31 cellular contexts compared by ENCODE assay signal in the genomic region with DNA sequence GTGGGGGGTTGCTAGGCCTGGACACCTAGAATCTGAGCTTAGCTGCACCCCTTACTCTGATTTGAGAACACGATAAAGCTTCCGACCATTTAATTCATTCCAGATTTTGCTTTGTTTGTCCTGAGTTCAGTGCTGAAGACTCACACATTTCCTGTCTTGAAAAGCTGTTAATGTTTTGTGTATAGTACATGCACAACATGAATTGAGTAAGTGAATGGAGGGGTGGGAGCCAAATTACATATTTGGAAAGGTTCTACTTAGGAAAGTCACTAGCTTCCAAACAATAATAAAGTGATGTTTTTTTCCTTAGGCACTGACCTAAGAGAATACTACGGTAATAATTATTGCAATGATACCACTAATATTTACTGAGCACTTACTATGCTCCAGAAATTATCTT.
"Had no signal": no experiment of that assay in that cellular context is flagged by ENCODE, and none has a peak within 500 bp of the region (broad histone marks: within the 10 kb centered on the region; RNA-seq: fewer than 3 reads in every experiment).

No MANE protein-coding gene starts in this region.

- H3K27ac ChIP-seq: adrenal gland, body of pancreas, epithelial cell of prostate, esophagus squamous epithelium, heart left ventricle, WERI-Rb-1 had no signal

- H3K4me3 Mint-ChIP-seq: activated B cell treated with CpG ODN at 0.5 μM for 24 hours; activated CD4-positive, alpha-beta memory T cell treated with anti-CD3 and anti-CD28 coated beads for 36 hours; activated CD4-positive, alpha-beta T cell treated with anti-CD3 and anti-CD28 coated beads, Interleukin-2, amount 10 ng/mL, durations not matched to agents 24 days and 14 days; activated CD8-positive, alpha-beta memory T cell treated with anti-CD3 and anti-CD28 coated beads, Interleukin-2, amount 10 ng/mL, durations not matched to agents 7 days and 5 days; activated CD8-positive, alpha-beta T cell treated with anti-CD3 and anti-CD28 coated beads, Interleukin-2, amount 10 ng/mL, durations not matched to agents 7 days and 5 days; activated naive CD4-positive, alpha-beta T cell treated with anti-CD3 and anti-CD28 coated beads for 36 hours; activated naive CD4-positive, alpha-beta T cell treated with anti-CD3 and anti-CD28 coated beads, Interleukin-2, amount 50 U/mL, for 24 hours; activated naive CD8-positive, alpha-beta T cell treated with anti-CD3 and anti-CD28 coated beads for 36 hours; activated naive CD8-positive, alpha-beta T cell treated with anti-CD3 and anti-CD28 coated beads, Interleukin-2, amount 50 U/mL, for 24 hours; activated T-helper 1 cell treated with anti-CD3 and anti-CD28 coated beads, Interleukin-12 subunit alpha, Interleukin-12 subunit beta, Interleukin-2, Interleukin-4 antibody, amounts not matched to agents 30 ng/mL and 10 ng/mL and 1 ng/mL, durations not matched to agents 14 hours and 24 hours and 36 hours; T-helper 17 cell; T-helper 2 cell treated with Interferon-gamma antibody and Interleukin-4, amounts not matched to agents 5 μg/mL and 100 μg/mL, for 36 hours had no signal

- H3K27me3 Mint-ChIP-seq: activated B cell treated with CpG ODN at 0.5 μM for 24 hours; activated CD4-positive, alpha-beta memory T cell treated with anti-CD3 and anti-CD28 coated beads for 36 hours; activated CD8-positive, alpha-beta memory T cell treated with anti-CD3 and anti-CD28 coated beads, Interleukin-2, amount 10 ng/mL, durations not matched to agents 7 days and 5 days; T-helper 17 cell had no signal

- H3K36me3 Mint-ChIP-seq: activated CD4-positive, alpha-beta memory T cell treated with anti-CD3 and anti-CD28 coated beads for 36 hours; activated CD8-positive, alpha-beta memory T cell treated with anti-CD3 and anti-CD28 coated beads, Interleukin-2, amount 10 ng/mL, durations not matched to agents 7 days and 5 days; activated naive CD4-positive, alpha-beta T cell treated with anti-CD3 and anti-CD28 coated beads, Interleukin-2, amount 50 U/mL, for 24 hours; activated naive CD8-positive, alpha-beta T cell treated with anti-CD3 and anti-CD28 coated beads for 36 hours had no signal

- H3K27ac Mint-ChIP-seq: activated B cell treated with CpG ODN at 0.5 μM for 24 hours; activated CD4-positive, alpha-beta memory T cell treated with anti-CD3 and anti-CD28 coated beads for 36 hours; activated CD4-positive, alpha-beta T cell treated with anti-CD3 and anti-CD28 coated beads, Interleukin-2, amount 10 ng/mL, durations not matched to agents 24 days and 14 days; activated CD8-positive, alpha-beta memory T cell treated with anti-CD3 and anti-CD28 coated beads, Interleukin-2, amount 10 ng/mL, durations not matched to agents 7 days and 5 days; activated CD8-positive, alpha-beta T cell treated with anti-CD3 and anti-CD28 coated beads, Interleukin-2, amount 10 ng/mL, durations not matched to agents 7 days and 5 days; activated naive CD4-positive, alpha-beta T cell treated with anti-CD3 and anti-CD28 coated beads for 36 hours; activated naive CD4-positive, alpha-beta T cell treated with anti-CD3 and anti-CD28 coated beads, Interleukin-2, amount 50 U/mL, for 24 hours; activated naive CD8-positive, alpha-beta T cell treated with anti-CD3 and anti-CD28 coated beads for 36 hours; activated naive CD8-positive, alpha-beta T cell treated with anti-CD3 and anti-CD28 coated beads, Interleukin-2, amount 50 U/mL, for 24 hours; activated T-helper 1 cell treated with anti-CD3 and anti-CD28 coated beads, Interleukin-12 subunit alpha, Interleukin-12 subunit beta, Interleukin-2, Interleukin-4 antibody, amounts not matched to agents 30 ng/mL and 10 ng/mL and 1 ng/mL, durations not matched to agents 14 hours and 24 hours and 36 hours; activated T-helper 2 cell treated with anti-CD3 and anti-CD28 coated beads, Interferon-gamma antibody, Interleukin-2, Interleukin-4, amounts not matched to agents 10 μg/mL and 5 μg/mL and 100 μg/mL, durations not matched to agents 14 hours and 24 hours and 36 hours; T-helper 17 cell; T-helper 2 cell treated with Interferon-gamma antibody and Interleukin-4, amounts not matched to agents 5 μg/mL and 100 μg/mL, for 36 hours had no signal

- H3K4me1 Mint-ChIP-seq: activated B cell treated with CpG ODN at 0.5 μM for 24 hours; activated CD4-positive, alpha-beta T cell treated with anti-CD3 and anti-CD28 coated beads, Interleukin-2, amount 10 ng/mL, durations not matched to agents 24 days and 14 days; activated CD8-positive, alpha-beta memory T cell treated with anti-CD3 and anti-CD28 coated beads, Interleukin-2, amount 10 ng/mL, durations not matched to agents 7 days and 5 days; activated naive CD4-positive, alpha-beta T cell treated with anti-CD3 and anti-CD28 coated beads, Interleukin-2, amount 50 U/mL, for 24 hours; activated naive CD8-positive, alpha-beta T cell treated with anti-CD3 and anti-CD28 coated beads for 36 hours; activated naive CD8-positive, alpha-beta T cell treated with anti-CD3 and anti-CD28 coated beads, Interleukin-2, amount 50 U/mL, for 24 hours; T-helper 17 cell had no signal

- H3K4me1 ChIP-seq: adrenal gland, body of pancreas, esophagus squamous epithelium, heart left ventricle had no signal

- H3K27me3 ChIP-seq: adrenal gland, body of pancreas, esophagus squamous epithelium, heart left ventricle had no signal

- H3K9me3 ChIP-seq: adrenal gland, body of pancreas, esophagus squamous epithelium, heart left ventricle had no signal

- DNase-seq: activated B cell treated with CpG ODN at 0.5 μM for 24 hours; activated CD4-positive, alpha-beta memory T cell treated with anti-CD3 and anti-CD28 coated beads for 36 hours; activated CD4-positive, alpha-beta T cell treated with anti-CD3 and anti-CD28 coated beads, Interleukin-2, amount 10 ng/mL, durations not matched to agents 24 days and 14 days; activated CD8-positive, alpha-beta memory T cell treated with anti-CD3 and anti-CD28 coated beads, Interleukin-2, amount 10 ng/mL, durations not matched to agents 7 days and 5 days; activated CD8-positive, alpha-beta memory T cell treated with anti-CD3 and anti-CD28 coated beads, Interleukin-2, amount 50 U/mL, for 4 hours; activated CD8-positive, alpha-beta T cell treated with anti-CD3 and anti-CD28 coated beads, Interleukin-2, amount 10 ng/mL, durations not matched to agents 7 days and 5 days; activated effector memory CD4-positive, alpha-beta T cell treated with anti-CD3 and anti-CD28 coated beads, Interleukin-2, amount 50 U/mL, for 16 hours; activated naive CD4-positive, alpha-beta T cell treated with anti-CD3 and anti-CD28 coated beads for 36 hours; activated naive CD8-positive, alpha-beta T cell treated with anti-CD3 and anti-CD28 coated beads for 36 hours; activated naive CD8-positive, alpha-beta T cell treated with anti-CD3 and anti-CD28 coated beads, Interleukin-2, amount 50 U/mL, for 24 hours; activated T-cell treated with anti-CD3 and anti-CD28 coated beads, Interleukin-2, amount 50 U/mL, for 1 hour; activated T-cell treated with anti-CD3 and anti-CD28 coated beads, Interleukin-2, amount 50 U/mL, for 48 hours; adrenal gland; amygdala; aorta; body of pancreas; caudate nucleus; cortex of kidney; effector CD8-positive, alpha-beta T cell; esophagus squamous epithelium; heart left ventricle; SW 1271; T-helper 1 cell; T-helper 17 cell; T1000; WERI-Rb-1 had no signal

- H3K4me3 ChIP-seq: adrenal gland, body of pancreas, esophagus squamous epithelium, heart left ventricle had no signal

- H3K36me3 ChIP-seq: adrenal gland, esophagus squamous epithelium, heart left ventricle, WERI-Rb-1 had no signal

- H3K9me3 Mint-ChIP-seq: activated B cell treated with CpG ODN at 0.5 μM for 24 hours; activated CD4-positive, alpha-beta memory T cell treated with anti-CD3 and anti-CD28 coated beads for 36 hours; activated CD4-positive, alpha-beta T cell treated with anti-CD3 and anti-CD28 coated beads, Interleukin-2, amount 10 ng/mL, durations not matched to agents 24 days and 14 days; activated naive CD4-positive, alpha-beta T cell treated with anti-CD3 and anti-CD28 coated beads for 36 hours; activated naive CD4-positive, alpha-beta T cell treated with anti-CD3 and anti-CD28 coated beads, Interleukin-2, amount 50 U/mL, for 24 hours; activated naive CD8-positive, alpha-beta T cell treated with anti-CD3 and anti-CD28 coated beads for 36 hours; activated naive CD8-positive, alpha-beta T cell treated with anti-CD3 and anti-CD28 coated beads, Interleukin-2, amount 50 U/mL, for 24 hours; activated T-helper 1 cell treated with anti-CD3 and anti-CD28 coated beads, Interleukin-12 subunit alpha, Interleukin-12 subunit beta, Interleukin-2, Interleukin-4 antibody, amounts not matched to agents 30 ng/mL and 10 ng/mL and 1 ng/mL, durations not matched to agents 14 hours and 24 hours and 36 hours; activated T-helper 2 cell treated with anti-CD3 and anti-CD28 coated beads, Interferon-gamma antibody, Interleukin-2, Interleukin-4, amounts not matched to agents 10 μg/mL and 5 μg/mL and 100 μg/mL, durations not matched to agents 14 hours and 24 hours and 36 hours; T-helper 2 cell treated with Interferon-gamma antibody and Interleukin-4, amounts not matched to agents 5 μg/mL and 100 μg/mL, for 36 hours had no signal
